In genomic region chr16:2204727-2205103, GRCh38 we compare ENCODE assay signal across 9 cellular contexts. TPM values are rescaled to one million over a fixed set of nuclear protein-coding genes. Genes with fewer than 3 reads are reported as not detected.
DNase-seq lines count a peak whose midpoint lies in the region; ATAC-seq, FAIRE-seq and TF ChIP-seq lines count a peak whose summit lies in the region.
"Had no signal": no experiment of that assay in that cellular context is flagged by ENCODE, and none has a peak within 500 bp of the region (broad histone marks: within the 10 kb centered on the region; RNA-seq: fewer than 3 reads in every experiment).

No MANE protein-coding gene starts in this region.

- peaks cover 0 to 31% of the 10 kb centered on the region in 2 donors for H3K36me3 ChIP-seq in left lung
- no peaks in the 10 kb centered on the region for H3K36me3 ChIP-seq in testis (ENCODE audit: low read depth, missing control alignments)

- H3K4me3 ChIP-seq in left lung (peak overlapping the region; percentile 62 to 74), testis (peak overlapping the region; percentile 82 to 85)

- peak overlapping the region; percentile 63 for H3K27ac Mint-ChIP-seq in activated CD4-positive, alpha-beta T cell treated with anti-CD3 and anti-CD28 coated beads for 36 hours
- peak overlapping the region; percentile 78 for H3K27ac Mint-ChIP-seq in activated naive CD8-positive, alpha-beta T cell treated with anti-CD3 and anti-CD28 coated beads, Interleukin-2, amount 50 U/mL, for 24 hours

- peaks cover 16% of the 10 kb centered on the region for H3K4me1 Mint-ChIP-seq in activated CD4-positive, alpha-beta T cell treated with anti-CD3 and anti-CD28 coated beads for 36 hours
- H3K4me1 Mint-ChIP-seq in activated naive CD8-positive, alpha-beta T cell treated with anti-CD3 and anti-CD28 coated beads, Interleukin-2, amount 50 U/mL, for 24 hours: peaks cover 25% of the 10 kb centered on the region

- peaks cover 0 to 5% of the 10 kb centered on the region in 2 donors for H3K27me3 ChIP-seq in left lung
- H3K27me3 ChIP-seq in testis: no peaks in the 10 kb centered on the region

- ATAC-seq in activated CD4-positive, alpha-beta T cell treated with anti-CD3 and anti-CD28 coated beads for 36 hours: no peak
- no peak for ATAC-seq in activated naive CD8-positive, alpha-beta T cell treated with anti-CD3 and anti-CD28 coated beads, Interleukin-2, amount 50 U/mL, for 24 hours
- no peak for ATAC-seq in left lung
- ATAC-seq in GM19324 (IDR thresholded peaks at IDR 0.05; ENCODE audit: low FRiP score, unreplicated experiment): no peak

- FAIRE-seq in H54 (lab: Jason Lieb, UNC): no peak
- FAIRE-seq: frontal cortex had no signal

- peaks cover 17% of the 10 kb centered on the region for H3K36me3 Mint-ChIP-seq in activated CD4-positive, alpha-beta T cell treated with anti-CD3 and anti-CD28 coated beads for 36 hours (ENCODE audit: low read depth)
- peaks cover 18% of the 10 kb centered on the region for H3K36me3 Mint-ChIP-seq in activated naive CD8-positive, alpha-beta T cell treated with anti-CD3 and anti-CD28 coated beads, Interleukin-2, amount 50 U/mL, for 24 hours (ENCODE audit: low read depth)

- DNase-seq in activated CD4-positive, alpha-beta T cell treated with anti-CD3 and anti-CD28 coated beads for 36 hours: no peak
- DNase-seq in activated CD4-positive, alpha-beta T cell treated with anti-CD3 and anti-CD28 coated beads, Interleukin-2, amount 50 U/mL, for 1 hour: no peak
- no peak for DNase-seq in activated naive CD8-positive, alpha-beta T cell treated with anti-CD3 and anti-CD28 coated beads, Interleukin-2, amount 50 U/mL, for 24 hours
- DNase-seq in left lung: no peak
- DNase-seq in testis: no peak
- no peak for DNase-seq in H54 (ENCODE audit: insufficient read length, low spot score)
- DNase-seq in AG08396 (ENCODE audit: low spot score): no peak

- WGBS in testis, 2 donors: 30 to 44% methylated on average over 5 of the region's 5 CpGs

- H3K4me3 Mint-ChIP-seq in activated CD4-positive, alpha-beta T cell treated with anti-CD3 and anti-CD28 coated beads for 36 hours: peak overlapping the region; percentile 83
- H3K4me3 Mint-ChIP-seq in activated naive CD8-positive, alpha-beta T cell treated with anti-CD3 and anti-CD28 coated beads, Interleukin-2, amount 50 U/mL, for 24 hours: peak overlapping the region; percentile 87

- no peaks in the 10 kb centered on the region for H3K9me3 Mint-ChIP-seq in activated CD4-positive, alpha-beta T cell treated with anti-CD3 and anti-CD28 coated beads for 36 hours (ENCODE audit: low read depth)
- H3K9me3 Mint-ChIP-seq in activated naive CD8-positive, alpha-beta T cell treated with anti-CD3 and anti-CD28 coated beads, Interleukin-2, amount 50 U/mL, for 24 hours: no peaks in the 10 kb centered on the region

- TF ChIP-seq POLR2A in testis (IDR thresholded peaks at IDR 0.05) (no peak), H54 (IDR thresholded peaks at IDR 0.05; ENCODE audit: low read depth, low read length) (no peak)

- no peaks in the 10 kb centered on the region for H3K9me3 ChIP-seq in left lung
- no peaks in the 10 kb centered on the region for H3K9me3 ChIP-seq in testis

- H3K27ac ChIP-seq in left lung (peak overlapping the region; percentile 95 to 96), testis (peak overlapping the region; percentile 97 to 98)

- POLR2A ChIA-PET in activated CD4-positive, alpha-beta T cell treated with anti-CD3 and anti-CD28 coated beads for 36 hours (lab: Charles Lee): no interaction called here

- no peak for TF ChIP-seq CTCF in left lung (IDR thresholded peaks at IDR 0.05)
- no peak for TF ChIP-seq CTCF in testis (IDR thresholded peaks at IDR 0.05)

- no peaks in the 10 kb centered on the region for H3K27me3 Mint-ChIP-seq in activated CD4-positive, alpha-beta T cell treated with anti-CD3 and anti-CD28 coated beads for 36 hours
- peaks cover 3% of the 10 kb centered on the region for H3K27me3 Mint-ChIP-seq in activated naive CD8-positive, alpha-beta T cell treated with anti-CD3 and anti-CD28 coated beads, Interleukin-2, amount 50 U/mL, for 24 hours

- intact Hi-C loops in activated CD4-positive, alpha-beta T cell treated with anti-CD3 and anti-CD28 coated beads for 36 hours (cut with DNase I, micrococcal nuclease): loop anchor here (1.0 to 10.0 kb wide), 19 partner anchors 10 to 590 kb away; partner anchors contain the start of genes E4F1 (in 2 of the 2), RNPS1 (in 2 of the 2), TRAF7 (in 2 of the 2) and ABCA3 (in 1 of the 2)
- intact Hi-C loops in left lung (cut with DNase I): no loop called here
- intact Hi-C loops in testis (cut with DNase I; ENCODE audit: low total_unique reads): no loop called here

- peaks cover 13 to 31% of the 10 kb centered on the region in 2 donors for H3K4me1 ChIP-seq in left lung
- H3K4me1 ChIP-seq in testis: peaks cover 20% of the 10 kb centered on the region

- CTCF ChIA-PET in activated CD4-positive, alpha-beta T cell treated with anti-CD3 and anti-CD28 coated beads for 36 hours (lab: Charles Lee): interaction anchor here (0.5 to 0.6 kb wide), 2 partner anchors 727 to 1571 kb away, joined by 3 to 4 read pairs; no protein-coding TSS in a partner anchor

RNA-seq across cellular contexts. Expression of gene MLST8, which starts 0.5 kb away (rescaled TPM):
- 10 to 100 TPM; 61.3 to 76.1 TPM for total RNA-seq in activated CD4-positive, alpha-beta T cell treated with anti-CD3 and anti-CD28 coated beads for 36 hours
- total RNA-seq in left lung: 10 to 100 TPM; 32.1 to 39.0 TPM
- 100 to 1,000 TPM in 1 of 2 donors, 10 to 100 TPM in 1; 95.4 to 113 TPM for total RNA-seq in testis
- 89.0 TPM for polyA plus RNA-seq in testis (ENCODE audit: insufficient read depth, low read depth, low replicate concordance)

RNA-seq across cellular contexts. Expression of gene BRICD5, which starts 5.9 kb away (rescaled TPM):
- 1 to 10 TPM; 8.0 to 8.8 TPM for total RNA-seq in activated CD4-positive, alpha-beta T cell treated with anti-CD3 and anti-CD28 coated beads for 36 hours
- 10 to 100 TPM in 1 of 2 donors, 1 to 10 TPM in 1; 6.7 to 15.3 TPM for total RNA-seq in left lung
- 10 to 100 TPM; 37.8 to 66.5 TPM for total RNA-seq in testis
- polyA plus RNA-seq in testis (ENCODE audit: insufficient read depth, low read depth, low replicate concordance): 25.1 TPM

RNA-seq across cellular contexts. Expression of gene CASKIN1, which starts 8.3 kb away (rescaled TPM):
- 1 to 10 TPM in 1 of 2 experiments, under 1 TPM in 1; 0.98 to 1.3 TPM for total RNA-seq in activated CD4-positive, alpha-beta T cell treated with anti-CD3 and anti-CD28 coated beads for 36 hours
- total RNA-seq in left lung (under 1 TPM; 0.05 to 0.06 TPM), testis (100 to 1,000 TPM in 1 of 2 donors, 1 to 10 TPM in 1; 6.4 to 159 TPM)
- 2.1 TPM for polyA plus RNA-seq in testis (ENCODE audit: insufficient read depth, low read depth, low replicate concordance)

RNA-seq across cellular contexts. Expression of gene PGP, which starts 9.9 kb away (rescaled TPM):
- total RNA-seq in activated CD4-positive, alpha-beta T cell treated with anti-CD3 and anti-CD28 coated beads for 36 hours: 10 to 100 TPM; 11.5 to 15.0 TPM
- total RNA-seq in left lung (10 to 100 TPM; 14.4 to 24.4 TPM), testis (100 to 1,000 TPM in 1 of 2 donors, 10 to 100 TPM in 1; 50.0 to 118 TPM)
- polyA plus RNA-seq in testis (ENCODE audit: insufficient read depth, low read depth, low replicate concordance): 56.3 TPM

RNA-seq across cellular contexts. Expression of gene E4F1, which starts 18.7 kb away (rescaled TPM):
- 10 to 100 TPM; 18.0 to 18.6 TPM for total RNA-seq in activated CD4-positive, alpha-beta T cell treated with anti-CD3 and anti-CD28 coated beads for 36 hours
- total RNA-seq in left lung (10 to 100 TPM; 16.4 to 22.6 TPM), testis (10 to 100 TPM; 57.4 to 69.4 TPM)
- 20.0 TPM for polyA plus RNA-seq in testis (ENCODE audit: insufficient read depth, low read depth, low replicate concordance)

Comparison
In these comparisons a context has a peak if more than half of its experiments do, and no peak if none do; other contexts are left out.
1. intact Hi-C loops: an anchor here in activated CD4-positive, alpha-beta T cell treated with anti-CD3 and anti-CD28 coated beads for 36 hours (1.0 to 10.0 kb wide); none called in left lung and testis.